ENCODE assay signal across 12 cellular contexts in genomic region chr4:186844059-186844681, GRCh38.
DNase-seq lines count a peak whose midpoint lies in the region; ATAC-seq and TF ChIP-seq lines count a peak whose summit lies in the region.
"Had no signal": no experiment of that assay in that cellular context is flagged by ENCODE, and none has a peak within 500 bp of the region (broad histone marks: within the 10 kb centered on the region; RNA-seq: fewer than 3 reads in every experiment).

No MANE protein-coding gene starts in this region.

- peak overlapping the region; percentile 37 for H3K4me3 ChIP-seq in AG04449 (ENCODE audit: low read depth, low read length)
- H3K4me3 ChIP-seq in PC-3 (ENCODE audit: low read length) = peak overlapping the region; percentile 46; the same call in 1 of the 2 replicates
- H3K4me3 ChIP-seq in endodermal cell (ENCODE audit: low read length) = no peak overlapping the region

- POLR2A ChIA-PET in AG04449 (lab: Yijun Ruan, JAX) = interaction anchor here (0.6 to 1.6 kb wide), 6 partner anchors 59 to 365 kb away, joined by 3 to 5 read pairs (median 4); no protein-coding TSS in a partner anchor
- POLR2A ChIA-PET in PC-3 (lab: Charles Lee; ENCODE audit: unreplicated experiment) = no interaction called here

- no peaks in the 10 kb centered on the region for H3K9me3 ChIP-seq in PC-3 (ENCODE audit: low read length)
- no peaks in the 10 kb centered on the region for H3K9me3 ChIP-seq in endodermal cell (ENCODE audit: control insufficient read depth, low read length)

- no peaks in the 10 kb centered on the region for H3F3A ChIP-seq in PC-3 (ENCODE audit: low read length, unreplicated experiment)

- H3K4me1 Mint-ChIP-seq in endodermal cell = peaks cover 3% of the 10 kb centered on the region
- no peaks in the 10 kb centered on the region for H3K4me1 Mint-ChIP-seq in stimulated activated effector memory CD8-positive, alpha-beta T cell treated with anti-CD3 and anti-CD28 coated beads, Interleukin-12 subunit alpha, Interleukin-12 subunit beta, amount 100 ng/mL, for 72 hours
- H3K4me1 Mint-ChIP-seq: natural killer cell had no signal

- CTCF ChIA-PET in AG04449 (lab: Yijun Ruan, JAX) = interaction anchor here (0.8 to 1.0 kb wide), 2 partner anchors 14 to 175 kb away, joined by 3 read pairs; no protein-coding TSS in a partner anchor
- CTCF ChIA-PET in PC-3 (lab: Charles Lee) = no interaction called here

- no TSS peak for BruUV-seq in PC-3 (replicated peaks; lab: Mats Ljungman, UMichigan)

- DNase-seq in AG04449 (ENCODE audit: low read depth, low spot score) = no peak
- DNase-seq in PC-3 = no peak
- DNase-seq in endodermal cell = no peak
- peak; percentile 90 for DNase-seq in myocyte (ENCODE audit: low read depth)
- no peak for DNase-seq in T-helper 2 cell
- no peak for DNase-seq in stimulated activated effector memory CD8-positive, alpha-beta T cell treated with anti-CD3 and anti-CD28 coated beads, Interleukin-12 subunit alpha, Interleukin-12 subunit beta, amount 100 ng/mL, for 72 hours (ENCODE audit: low spot score in 2 of 2)
- no peak for DNase-seq in activated naive CD4-positive, alpha-beta T cell treated with Interleukin-2 at 50 U/mL for 16 hours
- DNase-seq: CD8-positive, alpha-beta T cell; GOT3; natural killer cell; NCI-H748 treated with DMSO at 0.1 percent for 48 hours had no signal

- H3K4me3 Mint-ChIP-seq in endodermal cell = no peak overlapping the region
- no peak overlapping the region for H3K4me3 Mint-ChIP-seq in stimulated activated effector memory CD8-positive, alpha-beta T cell treated with anti-CD3 and anti-CD28 coated beads, Interleukin-12 subunit alpha, Interleukin-12 subunit beta, amount 100 ng/mL, for 72 hours
- H3K4me3 Mint-ChIP-seq: CD8-positive, alpha-beta T cell; natural killer cell had no signal

- H3K9me2 ChIP-seq in PC-3 (replicated peaks; ENCODE audit: low read length) = no peaks in the 10 kb centered on the region

- H3K9ac ChIP-seq in PC-3 (ENCODE audit: low read length) (no peak overlapping the region), endodermal cell (ENCODE audit: extremely low read depth, low read length, poor library complexity, severe bottlenecking) (no peak overlapping the region)

- H2AFZ ChIP-seq in PC-3 (ENCODE audit: low read length) = peak overlapping the region; percentile 85

- peaks cover 5% of the 10 kb centered on the region for H3K9me3 Mint-ChIP-seq in endodermal cell
- H3K9me3 Mint-ChIP-seq in stimulated activated effector memory CD8-positive, alpha-beta T cell treated with anti-CD3 and anti-CD28 coated beads, Interleukin-12 subunit alpha, Interleukin-12 subunit beta, amount 100 ng/mL, for 72 hours = peaks cover 6% of the 10 kb centered on the region

- intact Hi-C loops in PC-3 (cut with micrococcal nuclease) = no loop called here

- H3K4me1 ChIP-seq in PC-3 (ENCODE audit: insufficient read depth, low read length) (peaks cover 17% of the 10 kb centered on the region), endodermal cell (ENCODE audit: control insufficient read depth, insufficient read depth, low read length) (peaks cover 3% of the 10 kb centered on the region)

- peak; percentile 66 for ATAC-seq in PC-3
- ATAC-seq in stimulated activated effector memory CD8-positive, alpha-beta T cell treated with anti-CD3 and anti-CD28 coated beads, Interleukin-12 subunit alpha, Interleukin-12 subunit beta, amount 100 ng/mL, for 72 hours = no peak
- ATAC-seq in HG02623 (IDR thresholded peaks at IDR 0.05; ENCODE audit: unreplicated experiment) = no peak
- ATAC-seq: CD8-positive, alpha-beta T cell; natural killer cell had no signal

- no peaks in the 10 kb centered on the region for H3K36me3 Mint-ChIP-seq in endodermal cell (ENCODE audit: low read depth)
- H3K36me3 Mint-ChIP-seq in stimulated activated effector memory CD8-positive, alpha-beta T cell treated with anti-CD3 and anti-CD28 coated beads, Interleukin-12 subunit alpha, Interleukin-12 subunit beta, amount 100 ng/mL, for 72 hours = no peaks in the 10 kb centered on the region
- H3K36me3 Mint-ChIP-seq: CD8-positive, alpha-beta T cell; natural killer cell had no signal

- H3K4me2 ChIP-seq in PC-3 (ENCODE audit: low read length) = peak overlapping the region; percentile 65

- H3K27me3 Mint-ChIP-seq in endodermal cell (ENCODE audit: insufficient read depth) = no peaks in the 10 kb centered on the region

- H3K27ac ChIP-seq in PC-3 (ENCODE audit: low read length) (no peak overlapping the region), endodermal cell (ENCODE audit: low read depth, low read length) (peak overlapping the region; percentile 78)

- no peaks in the 10 kb centered on the region for H4K20me1 ChIP-seq in PC-3 (ENCODE audit: low read length)

- H3K27me3 ChIP-seq in PC-3 (ENCODE audit: low read length) (no peaks in the 10 kb centered on the region), endodermal cell (ENCODE audit: control insufficient read depth, insufficient read depth, low read length, poor library complexity, severe bottlenecking) (no peaks in the 10 kb centered on the region)

- peak overlapping the region; percentile 80 for H3K27ac Mint-ChIP-seq in endodermal cell
- no peak overlapping the region for H3K27ac Mint-ChIP-seq in stimulated activated effector memory CD8-positive, alpha-beta T cell treated with anti-CD3 and anti-CD28 coated beads, Interleukin-12 subunit alpha, Interleukin-12 subunit beta, amount 100 ng/mL, for 72 hours
- H3K27ac Mint-ChIP-seq: CD8-positive, alpha-beta T cell; natural killer cell had no signal

- H3K36me3 ChIP-seq in PC-3 (ENCODE audit: low read depth, low read length) (no peaks in the 10 kb centered on the region), endodermal cell (ENCODE audit: control insufficient read depth, insufficient read depth, low read length) (no peaks in the 10 kb centered on the region)

- WGBS in endodermal cell (ENCODE audit: insufficient coverage in 1 of 2, insufficient read length in 1 of 2), 2 experiments = 52 to 57% methylated on average over 4 to 8 of the region's 8 CpGs

- no peak for TF ChIP-seq CTCF in AG04449 (IDR thresholded peaks at IDR 0.05; ENCODE audit: insufficient read depth, low read length, missing control alignments)
- TF ChIP-seq CTCF in PC-3 (conservative IDR thresholded peaks at IDR 0.05; ENCODE audit: low read depth, low read length) = no peak
- no peak for TF ChIP-seq CTCF in endodermal cell (conservative IDR thresholded peaks at IDR 0.05)

- H3K79me2 ChIP-seq in PC-3 (ENCODE audit: low read length) = no peaks in the 10 kb centered on the region
